ENCODE assay signal across 1 cellular context in the genomic region with DNA sequence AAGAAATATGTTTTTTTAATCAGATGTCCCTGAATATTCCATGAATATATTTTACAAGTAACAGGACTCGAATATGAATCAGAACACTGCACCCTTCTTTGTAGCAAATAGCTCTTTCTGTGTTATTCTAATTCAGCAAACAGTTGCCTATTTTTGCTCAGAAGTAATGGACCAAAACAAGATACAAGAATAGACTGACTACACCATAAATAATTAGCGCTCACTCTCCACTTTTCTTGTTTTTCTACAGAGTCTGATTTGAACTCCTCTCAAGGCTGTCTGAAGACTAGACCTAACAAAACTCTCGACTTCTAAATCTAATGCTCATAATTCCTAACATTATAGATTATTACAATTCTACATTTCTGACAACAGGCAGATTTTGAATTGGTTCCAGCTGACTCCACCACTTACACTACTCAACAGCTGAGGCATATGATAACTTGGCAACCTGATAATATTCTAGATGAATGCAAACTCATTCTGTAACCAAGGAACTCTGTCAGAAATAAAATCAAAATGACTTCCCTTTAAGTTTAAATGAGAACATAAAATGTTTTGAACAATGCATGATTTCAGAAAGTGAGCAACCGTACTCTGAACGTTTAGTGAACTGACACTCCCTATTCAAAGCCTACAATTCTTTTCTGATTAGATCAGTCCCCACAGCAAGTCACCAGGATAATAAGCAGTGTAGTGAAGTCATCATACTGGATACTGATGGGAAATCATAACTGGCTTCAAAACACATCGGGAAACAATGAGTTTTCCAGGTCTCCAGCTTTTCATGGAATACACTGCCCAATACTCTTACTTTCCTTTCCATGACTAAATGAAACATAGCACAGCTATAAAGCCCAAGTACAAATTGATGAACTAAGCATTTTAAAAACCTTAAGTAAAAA.
TF ChIP-seq lines count a peak whose summit lies in the region.

No MANE protein-coding gene starts in this region.

TF ChIP-seq in HEK293, 187 proteins besides CTCF, POLR2A, EP300 and RAD21 (continued from another document):
- TF ChIP-seq, protein P1, sequence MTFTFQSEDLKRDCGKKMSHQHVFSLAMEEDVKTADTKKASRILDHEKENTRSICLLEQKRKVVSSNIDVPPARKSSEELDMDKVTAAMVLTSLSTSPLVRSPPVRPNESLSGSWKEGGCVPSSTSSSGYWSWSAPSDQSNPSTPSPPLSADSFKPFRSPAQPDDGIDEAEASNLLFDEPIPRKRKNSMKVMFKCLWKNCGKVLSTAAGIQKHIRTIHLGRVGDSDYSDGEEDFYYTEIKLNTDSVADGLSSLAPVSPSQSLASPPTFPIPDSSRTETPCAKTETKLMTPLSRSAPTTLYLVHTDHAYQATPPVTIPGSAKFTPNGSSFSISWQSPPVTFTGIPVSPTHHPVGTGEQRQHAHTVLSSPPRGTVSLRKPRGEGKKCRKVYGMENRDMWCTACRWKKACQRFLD (tag by site-specific recombination; IDR thresholded peaks at IDR 0.05) = no peak
- TF ChIP-seq, protein P2, sequence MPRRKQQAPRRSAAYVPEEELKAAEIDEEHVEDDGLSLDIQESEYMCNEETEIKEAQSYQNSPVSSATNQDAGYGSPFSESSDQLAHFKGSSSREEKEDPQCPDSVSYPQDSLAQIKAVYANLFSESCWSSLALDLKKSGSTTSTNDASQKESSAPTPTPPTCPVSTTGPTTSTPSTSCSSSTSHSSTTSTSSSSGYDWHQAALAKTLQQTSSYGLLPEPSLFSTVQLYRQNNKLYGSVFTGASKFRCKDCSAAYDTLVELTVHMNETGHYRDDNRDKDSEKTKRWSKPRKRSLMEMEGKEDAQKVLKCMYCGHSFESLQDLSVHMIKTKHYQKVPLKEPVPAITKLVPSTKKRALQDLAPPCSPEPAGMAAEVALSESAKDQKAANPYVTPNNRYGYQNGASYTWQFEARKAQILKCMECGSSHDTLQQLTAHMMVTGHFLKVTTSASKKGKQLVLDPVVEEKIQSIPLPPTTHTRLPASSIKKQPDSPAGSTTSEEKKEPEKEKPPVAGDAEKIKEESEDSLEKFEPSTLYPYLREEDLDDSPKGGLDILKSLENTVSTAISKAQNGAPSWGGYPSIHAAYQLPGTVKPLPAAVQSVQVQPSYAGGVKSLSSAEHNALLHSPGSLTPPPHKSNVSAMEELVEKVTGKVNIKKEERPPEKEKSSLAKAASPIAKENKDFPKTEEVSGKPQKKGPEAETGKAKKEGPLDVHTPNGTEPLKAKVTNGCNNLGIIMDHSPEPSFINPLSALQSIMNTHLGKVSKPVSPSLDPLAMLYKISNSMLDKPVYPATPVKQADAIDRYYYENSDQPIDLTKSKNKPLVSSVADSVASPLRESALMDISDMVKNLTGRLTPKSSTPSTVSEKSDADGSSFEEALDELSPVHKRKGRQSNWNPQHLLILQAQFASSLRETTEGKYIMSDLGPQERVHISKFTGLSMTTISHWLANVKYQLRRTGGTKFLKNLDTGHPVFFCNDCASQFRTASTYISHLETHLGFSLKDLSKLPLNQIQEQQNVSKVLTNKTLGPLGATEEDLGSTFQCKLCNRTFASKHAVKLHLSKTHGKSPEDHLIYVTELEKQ (tag by site-specific recombination; IDR thresholded peaks at IDR 0.05; ENCODE audit: borderline replicate concordance) = no peak
- TF ChIP-seq YY1 (tag by site-specific recombination; IDR thresholded peaks at IDR 0.05) (no peak), SALL2 (tag by site-specific recombination; IDR thresholded peaks at IDR 0.05; ENCODE audit: borderline replicate concordance) (no peak), ZFP69B (tag by site-specific recombination; IDR thresholded peaks at IDR 0.05) (no peak), WT1 (tag by site-specific recombination; IDR thresholded peaks at IDR 0.05) (peak; percentile 80), FEZF1 (tag by site-specific recombination; IDR thresholded peaks at IDR 0.05) (peak; percentile 87), ZBTB20 (tag by site-specific recombination; IDR thresholded peaks at IDR 0.05) (no peak), IKZF3 (tag by site-specific recombination; IDR thresholded peaks at IDR 0.05) (peak; percentile 94), ZNF24 (tag by site-specific recombination; IDR thresholded peaks at IDR 0.05) (0 out of 2 replicates have a peak, but pooled peaks have one; percentile 29), ZNF600 (tag by site-specific recombination; IDR thresholded peaks at IDR 0.05) (peak; percentile 56; the same call in 1 of the 2 replicates), ZNF501 (tag by site-specific recombination; IDR thresholded peaks at IDR 0.05) (0 out of 2 replicates have a peak, but pooled peaks have one; percentile 16), ZXDB (tag by site-specific recombination; IDR thresholded peaks at IDR 0.05) (0 out of 2 replicates have a peak, but pooled peaks have one; percentile 25)
- TF ChIP-seq, protein P3, sequence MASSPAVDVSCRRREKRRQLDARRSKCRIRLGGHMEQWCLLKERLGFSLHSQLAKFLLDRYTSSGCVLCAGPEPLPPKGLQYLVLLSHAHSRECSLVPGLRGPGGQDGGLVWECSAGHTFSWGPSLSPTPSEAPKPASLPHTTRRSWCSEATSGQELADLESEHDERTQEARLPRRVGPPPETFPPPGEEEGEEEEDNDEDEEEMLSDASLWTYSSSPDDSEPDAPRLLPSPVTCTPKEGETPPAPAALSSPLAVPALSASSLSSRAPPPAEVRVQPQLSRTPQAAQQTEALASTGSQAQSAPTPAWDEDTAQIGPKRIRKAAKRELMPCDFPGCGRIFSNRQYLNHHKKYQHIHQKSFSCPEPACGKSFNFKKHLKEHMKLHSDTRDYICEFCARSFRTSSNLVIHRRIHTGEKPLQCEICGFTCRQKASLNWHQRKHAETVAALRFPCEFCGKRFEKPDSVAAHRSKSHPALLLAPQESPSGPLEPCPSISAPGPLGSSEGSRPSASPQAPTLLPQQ (tag by site-specific recombination; IDR thresholded peaks at IDR 0.05) = 0 out of 2 replicates have a peak, but pooled peaks have one; percentile 23
- TF ChIP-seq, protein P4, sequence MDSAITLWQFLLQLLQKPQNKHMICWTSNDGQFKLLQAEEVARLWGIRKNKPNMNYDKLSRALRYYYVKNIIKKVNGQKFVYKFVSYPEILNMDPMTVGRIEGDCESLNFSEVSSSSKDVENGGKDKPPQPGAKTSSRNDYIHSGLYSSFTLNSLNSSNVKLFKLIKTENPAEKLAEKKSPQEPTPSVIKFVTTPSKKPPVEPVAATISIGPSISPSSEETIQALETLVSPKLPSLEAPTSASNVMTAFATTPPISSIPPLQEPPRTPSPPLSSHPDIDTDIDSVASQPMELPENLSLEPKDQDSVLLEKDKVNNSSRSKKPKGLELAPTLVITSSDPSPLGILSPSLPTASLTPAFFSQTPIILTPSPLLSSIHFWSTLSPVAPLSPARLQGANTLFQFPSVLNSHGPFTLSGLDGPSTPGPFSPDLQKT (IDR thresholded peaks at IDR 0.05; ENCODE audit: borderline replicate concordance, low read depth, low read length) = no peak
- TF ChIP-seq, protein P5, sequence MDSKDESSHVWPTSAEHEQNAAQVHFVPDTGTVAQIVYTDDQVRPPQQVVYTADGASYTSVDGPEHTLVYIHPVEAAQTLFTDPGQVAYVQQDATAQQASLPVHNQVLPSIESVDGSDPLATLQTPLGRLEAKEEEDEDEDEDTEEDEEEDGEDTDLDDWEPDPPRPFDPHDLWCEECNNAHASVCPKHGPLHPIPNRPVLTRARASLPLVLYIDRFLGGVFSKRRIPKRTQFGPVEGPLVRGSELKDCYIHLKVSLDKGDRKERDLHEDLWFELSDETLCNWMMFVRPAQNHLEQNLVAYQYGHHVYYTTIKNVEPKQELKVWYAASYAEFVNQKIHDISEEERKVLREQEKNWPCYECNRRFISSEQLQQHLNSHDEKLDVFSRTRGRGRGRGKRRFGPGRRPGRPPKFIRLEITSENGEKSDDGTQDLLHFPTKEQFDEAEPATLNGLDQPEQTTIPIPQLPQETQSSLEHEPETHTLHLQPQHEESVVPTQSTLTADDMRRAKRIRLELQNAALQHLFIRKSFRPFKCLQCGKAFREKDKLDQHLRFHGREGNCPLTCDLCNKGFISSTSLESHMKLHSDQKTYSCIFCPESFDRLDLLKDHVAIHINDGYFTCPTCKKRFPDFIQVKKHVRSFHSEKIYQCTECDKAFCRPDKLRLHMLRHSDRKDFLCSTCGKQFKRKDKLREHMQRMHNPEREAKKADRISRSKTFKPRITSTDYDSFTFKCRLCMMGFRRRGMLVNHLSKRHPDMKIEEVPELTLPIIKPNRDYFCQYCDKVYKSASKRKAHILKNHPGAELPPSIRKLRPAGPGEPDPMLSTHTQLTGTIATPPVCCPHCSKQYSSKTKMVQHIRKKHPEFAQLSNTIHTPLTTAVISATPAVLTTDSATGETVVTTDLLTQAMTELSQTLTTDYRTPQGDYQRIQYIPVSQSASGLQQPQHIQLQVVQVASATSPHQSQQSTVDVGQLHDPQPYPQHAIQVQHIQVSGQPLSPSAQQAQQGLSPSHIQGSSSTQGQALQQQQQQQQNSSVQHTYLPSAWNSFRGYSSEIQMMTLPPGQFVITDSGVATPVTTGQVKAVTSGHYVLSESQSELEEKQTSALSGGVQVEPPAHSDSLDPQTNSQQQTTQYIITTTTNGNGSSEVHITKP (tag by site-specific recombination; IDR thresholded peaks at IDR 0.05) = peak; percentile 68
- TF ChIP-seq, protein P6, sequence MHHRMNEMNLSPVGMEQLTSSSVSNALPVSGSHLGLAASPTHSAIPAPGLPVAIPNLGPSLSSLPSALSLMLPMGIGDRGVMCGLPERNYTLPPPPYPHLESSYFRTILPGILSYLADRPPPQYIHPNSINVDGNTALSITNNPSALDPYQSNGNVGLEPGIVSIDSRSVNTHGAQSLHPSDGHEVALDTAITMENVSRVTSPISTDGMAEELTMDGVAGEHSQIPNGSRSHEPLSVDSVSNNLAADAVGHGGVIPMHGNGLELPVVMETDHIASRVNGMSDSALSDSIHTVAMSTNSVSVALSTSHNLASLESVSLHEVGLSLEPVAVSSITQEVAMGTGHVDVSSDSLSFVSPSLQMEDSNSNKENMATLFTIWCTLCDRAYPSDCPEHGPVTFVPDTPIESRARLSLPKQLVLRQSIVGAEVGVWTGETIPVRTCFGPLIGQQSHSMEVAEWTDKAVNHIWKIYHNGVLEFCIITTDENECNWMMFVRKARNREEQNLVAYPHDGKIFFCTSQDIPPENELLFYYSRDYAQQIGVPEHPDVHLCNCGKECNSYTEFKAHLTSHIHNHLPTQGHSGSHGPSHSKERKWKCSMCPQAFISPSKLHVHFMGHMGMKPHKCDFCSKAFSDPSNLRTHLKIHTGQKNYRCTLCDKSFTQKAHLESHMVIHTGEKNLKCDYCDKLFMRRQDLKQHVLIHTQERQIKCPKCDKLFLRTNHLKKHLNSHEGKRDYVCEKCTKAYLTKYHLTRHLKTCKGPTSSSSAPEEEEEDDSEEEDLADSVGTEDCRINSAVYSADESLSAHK (tag by site-specific recombination; IDR thresholded peaks at IDR 0.05) = no peak
- TF ChIP-seq, protein P7, sequence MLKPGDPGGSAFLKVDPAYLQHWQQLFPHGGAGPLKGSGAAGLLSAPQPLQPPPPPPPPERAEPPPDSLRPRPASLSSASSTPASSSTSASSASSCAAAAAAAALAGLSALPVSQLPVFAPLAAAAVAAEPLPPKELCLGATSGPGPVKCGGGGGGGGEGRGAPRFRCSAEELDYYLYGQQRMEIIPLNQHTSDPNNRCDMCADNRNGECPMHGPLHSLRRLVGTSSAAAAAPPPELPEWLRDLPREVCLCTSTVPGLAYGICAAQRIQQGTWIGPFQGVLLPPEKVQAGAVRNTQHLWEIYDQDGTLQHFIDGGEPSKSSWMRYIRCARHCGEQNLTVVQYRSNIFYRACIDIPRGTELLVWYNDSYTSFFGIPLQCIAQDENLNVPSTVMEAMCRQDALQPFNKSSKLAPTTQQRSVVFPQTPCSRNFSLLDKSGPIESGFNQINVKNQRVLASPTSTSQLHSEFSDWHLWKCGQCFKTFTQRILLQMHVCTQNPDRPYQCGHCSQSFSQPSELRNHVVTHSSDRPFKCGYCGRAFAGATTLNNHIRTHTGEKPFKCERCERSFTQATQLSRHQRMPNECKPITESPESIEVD (tag by site-specific recombination; IDR thresholded peaks at IDR 0.05) = peak; percentile 68
